In genomic region chr3:160806686-160807085, GRCh38 we compare ENCODE assay signal across 17 cellular contexts. TPM values are rescaled to one million over a fixed set of nuclear protein-coding genes. Genes with fewer than 3 reads are reported as not detected.
DNase-seq lines count a peak whose midpoint lies in the region; ATAC-seq and TF ChIP-seq lines count a peak whose summit lies in the region.
"Had no signal": no experiment of that assay in that cellular context is flagged by ENCODE, and none has a peak within 500 bp of the region (broad histone marks: within the 10 kb centered on the region; RNA-seq: fewer than 3 reads in every experiment).

No MANE protein-coding gene starts in this region.

- TF ChIP-seq EP300 in sigmoid colon (IDR thresholded peaks at IDR 0.05), result no peak

- H3K36me3 Mint-ChIP-seq in activated naive CD4-positive, alpha-beta T cell treated with anti-CD3 and anti-CD28 coated beads, Interleukin-2, amount 50 U/mL, for 24 hours, result no peaks in the 10 kb centered on the region
- H3K36me3 Mint-ChIP-seq in stimulated activated naive CD8-positive, alpha-beta T cell treated with anti-CD3 and anti-CD28 coated beads, Interleukin-15, Interleukin-2, amounts not matched to agents 100 ng/mL and 50 ng/mL, for 24 hours (ENCODE audit: low read depth), result no peaks in the 10 kb centered on the region
- H3K36me3 Mint-ChIP-seq: CD14-positive monocyte; CD8-positive, alpha-beta T cell had no signal

- no peak for TF ChIP-seq CTCF in sigmoid colon (IDR thresholded peaks at IDR 0.05)
- no peak for TF ChIP-seq CTCF in spleen (IDR thresholded peaks at IDR 0.05 in 8 of 11, conservative IDR thresholded peaks at IDR 0.05 in 3 of 11)

- H3K4me3 ChIP-seq in sigmoid colon (no peak overlapping the region), spleen (no peak overlapping the region)

- H3K9me3 ChIP-seq in sigmoid colon, result no peaks in the 10 kb centered on the region
- no peaks in the 10 kb centered on the region for H3K9me3 ChIP-seq in spleen

- peak overlapping the region; percentile 14 for H3K27ac Mint-ChIP-seq in activated naive CD4-positive, alpha-beta T cell treated with anti-CD3 and anti-CD28 coated beads, Interleukin-2, amount 50 U/mL, for 24 hours
- H3K27ac Mint-ChIP-seq in stimulated activated naive CD8-positive, alpha-beta T cell treated with anti-CD3 and anti-CD28 coated beads, Interleukin-15, Interleukin-2, amounts not matched to agents 100 ng/mL and 50 ng/mL, for 24 hours, result peak overlapping the region; percentile 47
- H3K27ac Mint-ChIP-seq in stimulated activated naive CD8-positive, alpha-beta T cell treated with anti-CD3 and anti-CD28 coated beads, Interleukin-15, amount 100 ng/mL, for 72 hours, result peak overlapping the region in 1 of 2 donors; percentile 50
- H3K27ac Mint-ChIP-seq: CD8-positive, alpha-beta T cell had no signal

- intact Hi-C loops in sigmoid colon (cut with DNase I) (no loop called here), spleen (cut with DNase I; ENCODE audit: low total_unique reads) (no loop called here)

- peak overlapping the region in 3 of 4 donors; percentile 52 to 81 (median 57) for H3K27ac ChIP-seq in sigmoid colon
- H3K27ac ChIP-seq in spleen, result no peak overlapping the region
- H3K27ac ChIP-seq: 22Rv1, HL-60 had no signal

- no peak for DNase-seq in activated naive CD4-positive, alpha-beta T cell treated with Interleukin-2 at 50 U/mL for 16 hours
- DNase-seq in stimulated activated naive CD8-positive, alpha-beta T cell treated with anti-CD3 and anti-CD28 coated beads, Interleukin-15, amount 100 ng/mL, for 72 hours, result no peak
- DNase-seq in sigmoid colon, result no peak
- DNase-seq in cortex of kidney (lab: John Stamatoyannopoulos, UW), result no peak
- DNase-seq in spleen, result no peak
- DNase-seq: CD8-positive, alpha-beta T cell; COR-L47; DMS153; DMS79 treated with DMSO at 0.1 percent for 48 hours; EL; HCEC 1CT had no signal

- TF ChIP-seq POLR2A in sigmoid colon (IDR thresholded peaks at IDR 0.05) (no peak), spleen (IDR thresholded peaks at IDR 0.05) (no peak)

- H3K4me1 Mint-ChIP-seq in activated naive CD4-positive, alpha-beta T cell treated with anti-CD3 and anti-CD28 coated beads, Interleukin-2, amount 50 U/mL, for 24 hours, result peaks cover 12% of the 10 kb centered on the region
- peaks cover 8% of the 10 kb centered on the region for H3K4me1 Mint-ChIP-seq in stimulated activated naive CD8-positive, alpha-beta T cell treated with anti-CD3 and anti-CD28 coated beads, Interleukin-15, Interleukin-2, amounts not matched to agents 100 ng/mL and 50 ng/mL, for 24 hours (ENCODE audit: low read depth)
- peaks cover 7% of the 10 kb centered on the region for H3K4me1 Mint-ChIP-seq in stimulated activated naive CD8-positive, alpha-beta T cell treated with anti-CD3 and anti-CD28 coated beads, Interleukin-15, amount 100 ng/mL, for 72 hours

- H3K4me3 Mint-ChIP-seq in activated naive CD4-positive, alpha-beta T cell treated with anti-CD3 and anti-CD28 coated beads, Interleukin-2, amount 50 U/mL, for 24 hours, result no peak overlapping the region
- no peak overlapping the region for H3K4me3 Mint-ChIP-seq in stimulated activated naive CD8-positive, alpha-beta T cell treated with anti-CD3 and anti-CD28 coated beads, Interleukin-15, Interleukin-2, amounts not matched to agents 100 ng/mL and 50 ng/mL, for 24 hours
- no peak overlapping the region for H3K4me3 Mint-ChIP-seq in stimulated activated naive CD8-positive, alpha-beta T cell treated with anti-CD3 and anti-CD28 coated beads, Interleukin-15, amount 100 ng/mL, for 72 hours
- H3K4me3 Mint-ChIP-seq: CD14-positive monocyte; CD8-positive, alpha-beta T cell had no signal

- H3K4me1 ChIP-seq in sigmoid colon, result peaks cover 0 to 81% (median 62%) of the 10 kb centered on the region in 4 donors
- peaks cover 0 to 9% (median 0%) of the 10 kb centered on the region in 6 donors for H3K4me1 ChIP-seq in spleen

- H3K27me3 Mint-ChIP-seq in activated naive CD4-positive, alpha-beta T cell treated with anti-CD3 and anti-CD28 coated beads, Interleukin-2, amount 50 U/mL, for 24 hours, result peaks cover 2% of the 10 kb centered on the region
- peaks cover 7% of the 10 kb centered on the region for H3K27me3 Mint-ChIP-seq in stimulated activated naive CD8-positive, alpha-beta T cell treated with anti-CD3 and anti-CD28 coated beads, Interleukin-15, Interleukin-2, amounts not matched to agents 100 ng/mL and 50 ng/mL, for 24 hours
- peaks cover 14% of the 10 kb centered on the region for H3K27me3 Mint-ChIP-seq in stimulated activated naive CD8-positive, alpha-beta T cell treated with anti-CD3 and anti-CD28 coated beads, Interleukin-15, amount 100 ng/mL, for 72 hours

- 90 to 91% methylated on average over 3 of the region's 3 CpGs for WGBS in sigmoid colon, 2 donors
- WGBS in spleen, 5 donors, result 87 to 91% (median 89%) methylated on average over 3 of the region's 3 CpGs

- H3K9me3 Mint-ChIP-seq in activated naive CD4-positive, alpha-beta T cell treated with anti-CD3 and anti-CD28 coated beads, Interleukin-2, amount 50 U/mL, for 24 hours, result no peaks in the 10 kb centered on the region
- H3K9me3 Mint-ChIP-seq in stimulated activated naive CD8-positive, alpha-beta T cell treated with anti-CD3 and anti-CD28 coated beads, Interleukin-15, Interleukin-2, amounts not matched to agents 100 ng/mL and 50 ng/mL, for 24 hours, result no peaks in the 10 kb centered on the region
- H3K9me3 Mint-ChIP-seq in stimulated activated naive CD8-positive, alpha-beta T cell treated with anti-CD3 and anti-CD28 coated beads, Interleukin-15, amount 100 ng/mL, for 72 hours, result no peaks in the 10 kb centered on the region
- H3K9me3 Mint-ChIP-seq: CD14-positive monocyte; CD8-positive, alpha-beta T cell had no signal

- H3K36me3 ChIP-seq in sigmoid colon (no peaks in the 10 kb centered on the region), spleen (no peaks in the 10 kb centered on the region)

- ATAC-seq in stimulated activated naive CD8-positive, alpha-beta T cell treated with anti-CD3 and anti-CD28 coated beads, Interleukin-15, amount 100 ng/mL, for 72 hours, result no peak
- ATAC-seq in GM21447 (IDR thresholded peaks at IDR 0.05; ENCODE audit: unreplicated experiment), result no peak
- ATAC-seq: CD8-positive, alpha-beta T cell had no signal

- H3K27me3 ChIP-seq in sigmoid colon, result no peaks in the 10 kb centered on the region
- no peaks in the 10 kb centered on the region for H3K27me3 ChIP-seq in spleen (replicated peaks in 1 of 7)

RNA-seq across cellular contexts. Expression of gene PPM1L, which starts 50.7 kb away (rescaled TPM):
- total RNA-seq in sigmoid colon (10 to 100 TPM; 33.2 to 50.2 (median 35.7) TPM), spleen (10 to 100 TPM in 6 of 7 donors, 1 to 10 TPM in 1; 9.5 to 16.7 (median 12.8) TPM)
- polyA plus RNA-seq in sigmoid colon (1 to 10 TPM; 1.2 to 4.3 (median 1.4) TPM), spleen (1 to 10 TPM in 1 of 3 donors, under 1 TPM in 2; 0.63 to 1.4 (median 0.64) TPM)

Comparison
In these comparisons a context has a peak if more than half of its experiments do, and no peak if none do; other contexts are left out.
1. H3K27ac ChIP-seq: peak in sigmoid colon (3 of 4); none in spleen (0 of 8).